8 cellular contexts compared by ENCODE assay signal in the genomic region with DNA sequence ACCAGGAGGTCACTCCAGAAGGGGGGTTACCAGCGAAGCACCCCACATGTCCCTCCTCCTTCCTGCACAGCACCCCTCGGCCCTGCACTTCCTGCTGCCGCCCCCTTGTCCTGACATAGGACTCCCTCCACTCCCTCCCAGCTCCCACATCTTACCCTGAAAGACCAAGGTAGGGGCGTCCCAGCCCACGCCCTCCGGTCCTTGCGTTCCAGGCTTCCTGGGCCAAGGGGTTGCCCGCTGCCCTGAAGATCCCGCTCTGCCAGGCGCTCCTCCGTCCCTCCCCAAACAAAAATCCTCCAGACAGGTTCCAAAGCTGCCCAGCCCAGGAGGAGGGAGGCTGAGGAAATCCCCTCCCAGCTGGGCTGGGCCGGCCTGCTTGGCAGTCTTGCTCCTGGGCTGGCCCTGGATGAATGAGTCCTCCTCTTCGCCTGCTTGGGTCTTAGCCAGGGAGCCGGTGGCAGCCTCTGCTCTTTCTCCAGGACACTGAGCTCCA. TPM values are rescaled to one million over a fixed set of nuclear protein-coding genes. Genes with fewer than 3 reads are reported as not detected.
A peak's percentile ranks its signal among the peaks of the same experiment; 100 is the strongest.
DNase-seq lines count a peak whose midpoint lies in the region; ATAC-seq lines count a peak whose summit lies in the region.

A gene with protein sequence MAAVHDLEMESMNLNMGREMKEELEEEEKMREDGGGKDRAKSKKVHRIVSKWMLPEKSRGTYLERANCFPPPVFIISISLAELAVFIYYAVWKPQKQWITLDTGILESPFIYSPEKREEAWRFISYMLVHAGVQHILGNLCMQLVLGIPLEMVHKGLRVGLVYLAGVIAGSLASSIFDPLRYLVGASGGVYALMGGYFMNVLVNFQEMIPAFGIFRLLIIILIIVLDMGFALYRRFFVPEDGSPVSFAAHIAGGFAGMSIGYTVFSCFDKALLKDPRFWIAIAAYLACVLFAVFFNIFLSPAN (minus strand): TSS at position 304 of the 493 bp plus-strand sequence. CDS start 22,618 bp downstream, outside the sequence.

- intact Hi-C loops in Right ventricle myocardium inferior (cut with DNase I) (no loop called here), cardiac septum (cut with DNase I) (no loop called here)

- peak; percentile 85 for ATAC-seq in Right ventricle myocardium inferior
- peak; percentile 97 for ATAC-seq in esophagus mucosa
- ATAC-seq in GM19467 (IDR thresholded peaks at IDR 0.05; ENCODE audit: unreplicated experiment) = no peak

- no peak within 1 kb of the TSS for H3K4me3 Mint-ChIP-seq in activated naive CD4-positive, alpha-beta T cell treated with anti-CD3 and anti-CD28 coated beads, Interleukin-2, amount 10 ng/mL, durations not matched to agents 7 days and 5 days

- peaks cover 5% of the 10 kb centered on the region for H3K4me1 Mint-ChIP-seq in activated naive CD4-positive, alpha-beta T cell treated with anti-CD3 and anti-CD28 coated beads, Interleukin-2, amount 10 ng/mL, durations not matched to agents 7 days and 5 days

- H3K9me3 Mint-ChIP-seq in activated naive CD4-positive, alpha-beta T cell treated with anti-CD3 and anti-CD28 coated beads, Interleukin-2, amount 10 ng/mL, durations not matched to agents 7 days and 5 days = no peaks in the 10 kb centered on the region

- CTCF ChIA-PET in activated naive CD4-positive, alpha-beta T cell treated with anti-CD3 and anti-CD28 coated beads, Interleukin-2, amount 10 ng/mL, durations not matched to agents 7 days and 5 days (lab: Charles Lee) = no interaction called here

- peaks cover 25% of the 10 kb centered on the region for H3K27me3 Mint-ChIP-seq in activated naive CD4-positive, alpha-beta T cell treated with anti-CD3 and anti-CD28 coated beads, Interleukin-2, amount 10 ng/mL, durations not matched to agents 7 days and 5 days

- H3K27ac Mint-ChIP-seq in activated naive CD4-positive, alpha-beta T cell treated with anti-CD3 and anti-CD28 coated beads, Interleukin-2, amount 10 ng/mL, durations not matched to agents 7 days and 5 days = no peak within 1 kb of the TSS

- H3K36me3 Mint-ChIP-seq in activated naive CD4-positive, alpha-beta T cell treated with anti-CD3 and anti-CD28 coated beads, Interleukin-2, amount 10 ng/mL, durations not matched to agents 7 days and 5 days = no peaks in the 10 kb centered on the region

- peak; percentile 72 for DNase-seq in Right ventricle myocardium inferior (ENCODE audit: missing footprints)
- no peak for DNase-seq in cardiac septum (ENCODE audit: low spot score)
- DNase-seq in mucosa of gallbladder (ENCODE audit: low spot score) = peak; percentile 76
- no peak for DNase-seq in activated naive CD4-positive, alpha-beta T cell treated with anti-CD3 and anti-CD28 coated beads, Interleukin-2, amount 10 ng/mL, durations not matched to agents 7 days and 5 days
- no peak for DNase-seq in COR-L47 (lab: John Stamatoyannopoulos, UW)
- DNase-seq in NCI-H2171 (lab: John Stamatoyannopoulos, UW) = no peak

RNA-seq across cellular contexts. Expression of the gene that starts here (rescaled TPM):
- total RNA-seq in Right ventricle myocardium inferior = 0.14 TPM
- not detected for total RNA-seq in cardiac septum
- total RNA-seq in esophagus mucosa = 16.1 TPM
- 5.6 TPM for total RNA-seq in mucosa of gallbladder

Comparison
In these comparisons a context has a peak if more than half of its experiments do, and no peak if none do; other contexts are left out.
1. Peak in DNase-seq and ATAC-seq in Right ventricle myocardium inferior; RNA of the gene not detected or under 1 TPM.